22 cellular contexts compared by ENCODE assay signal in the genomic region with DNA sequence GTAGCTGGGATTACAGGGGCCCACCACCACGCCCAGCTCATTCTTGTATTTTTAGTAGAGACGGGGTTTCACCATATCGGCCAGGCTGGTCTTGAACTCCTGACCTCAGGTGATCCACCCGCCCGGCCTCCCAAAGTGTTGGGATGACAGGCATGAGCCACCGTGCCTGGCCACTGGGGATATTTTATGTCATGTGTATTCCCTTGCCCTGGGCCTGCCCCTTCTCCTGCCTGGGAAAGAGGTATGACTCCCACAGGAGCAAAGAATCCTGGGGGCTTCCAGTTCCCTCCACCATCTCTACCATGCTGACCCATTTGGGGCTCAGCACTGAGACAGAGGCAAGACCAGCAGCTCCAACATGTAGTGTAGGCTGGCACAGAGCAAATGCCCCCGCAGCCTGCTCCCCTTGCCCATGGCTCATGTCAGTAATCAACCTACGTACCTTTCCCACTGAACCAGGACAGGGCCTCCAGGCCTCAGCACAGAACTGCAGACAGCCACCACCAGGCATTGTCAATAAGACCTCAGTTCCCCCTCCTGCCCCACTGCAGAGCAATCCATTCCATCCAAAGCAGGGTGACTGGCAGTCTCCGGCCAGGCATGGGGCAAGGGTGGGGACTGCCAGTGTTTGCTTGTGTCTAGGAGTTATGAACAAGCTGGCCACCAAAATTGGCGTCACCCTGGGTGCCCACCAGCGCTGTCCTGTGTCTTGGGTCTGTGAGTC. TPM values are rescaled to one million over a fixed set of nuclear protein-coding genes. Genes with fewer than 3 reads are reported as not detected.
"Had no signal": no experiment of that assay in that cellular context is flagged by ENCODE, and none has a peak within 500 bp of the region (broad histone marks: within the 10 kb centered on the region; RNA-seq: fewer than 3 reads in every experiment).

No MANE protein-coding gene starts in this region.

- ATAC-seq: foreskin keratinocyte, upper lobe of right lung had no signal

- H3K4me1 ChIP-seq: adrenal gland, ascending aorta, foreskin keratinocyte, pancreas, right lobe of liver, upper lobe of right lung had no signal

- DNase-seq: activated T-cell treated with anti-CD3 and anti-CD28 coated beads for 4 hours; adrenal gland; brain microvascular endothelial cell; central memory CD4-positive, alpha-beta T cell; effector memory CD4-positive, alpha-beta T cell; foreskin keratinocyte; kidney glomerular epithelial cell; left ventricle myocardium superior; mammary epithelial cell; pancreas; right lobe of liver; stimulated activated CD4-positive, alpha-beta T cell treated with anti-CD3 and anti-CD28 coated beads, Interleukin-2, amount 100 ng/mL, for 48 hours; upper lobe of right lung had no signal

- H3K4me2 ChIP-seq: smooth muscle cell had no signal

- H3K9me3 ChIP-seq: adrenal gland, ascending aorta, neutrophil, pancreas, right lobe of liver, upper lobe of right lung had no signal

- H3K4me3 ChIP-seq: adrenal gland, ascending aorta, pancreas, right lobe of liver, smooth muscle cell, upper lobe of right lung had no signal

- H3K27ac ChIP-seq: adrenal gland, ascending aorta, brain microvascular endothelial cell, foreskin keratinocyte, neutrophil, pancreas, right lobe of liver, upper lobe of right lung had no signal

- H3K27me3 ChIP-seq: adrenal gland, ascending aorta, brain microvascular endothelial cell, foreskin keratinocyte, neutrophil, pancreas, right lobe of liver, upper lobe of right lung had no signal

RNA-seq across cellular contexts. Expression of gene BMP8A, which starts 35.2 kb away (rescaled TPM):
- total RNA-seq: activated CD4-positive, alpha-beta T cell treated with anti-CD3 and anti-CD28 coated beads, Interleukin-2, amount 10 ng/mL, durations not matched to agents 7 days and 5 days; activated CD8-positive, alpha-beta memory T cell treated with anti-CD3 and anti-CD28 coated beads, Interleukin-2, amount 10 ng/mL, durations not matched to agents 7 days and 5 days; ascending aorta; foreskin keratinocyte; left ventricle myocardium superior; mesothelial cell of epicardium; subcutaneous adipose tissue; T-helper 2 cell treated with Interferon-gamma antibody and Interleukin-4, amounts not matched to agents 100 ng/mL and 5 ng/mL, for 36 hours had no signal
- polyA plus RNA-seq: esophagus, foreskin keratinocyte, mammary epithelial cell had no signal
